In genomic region chr2:98484652-98485452, GRCh38 we compare ENCODE assay signal across 17 cellular contexts. TPM values are rescaled to one million over a fixed set of nuclear protein-coding genes. Genes with fewer than 3 reads are reported as not detected.
DNase-seq lines count a peak whose midpoint lies in the region; ATAC-seq and TF ChIP-seq lines count a peak whose summit lies in the region.
"Had no signal": no experiment of that assay in that cellular context is flagged by ENCODE, and none has a peak within 500 bp of the region (broad histone marks: within the 10 kb centered on the region; RNA-seq: fewer than 3 reads in every experiment).

No MANE protein-coding gene starts in this region.

- no peak for TF ChIP-seq CTCF in CD8-positive, alpha-beta T cell (IDR thresholded peaks at IDR 0.05)
- TF ChIP-seq CTCF in right atrium auricular region (IDR thresholded peaks at IDR 0.05): no peak

- no peaks in the 10 kb centered on the region for H3K9me3 ChIP-seq in CD8-positive, alpha-beta T cell (ENCODE audit: low read length)
- no peaks in the 10 kb centered on the region for H3K9me3 ChIP-seq in right atrium auricular region
- H3K9me3 ChIP-seq: BLaER1 treated with 17β-estradiol and CSF1 and Interleukin-3, amounts not matched to agents 10 nM and 100 nM; heart left ventricle; psoas muscle; thoracic aorta had no signal

- H3K27me3 Mint-ChIP-seq in CD8-positive, alpha-beta T cell (ENCODE audit: low read depth): no peaks in the 10 kb centered on the region
- no peaks in the 10 kb centered on the region for H3K27me3 Mint-ChIP-seq in activated T-cell treated with anti-CD3 and anti-CD28 coated beads, Interleukin-2, amount 50 U/mL, for 24 hours
- H3K27me3 Mint-ChIP-seq in naive thymus-derived CD8-positive, alpha-beta T cell: no peaks in the 10 kb centered on the region

- H3K4me3 Mint-ChIP-seq in CD8-positive, alpha-beta T cell: peak overlapping the region; percentile 40
- peak overlapping the region; percentile 46 for H3K4me3 Mint-ChIP-seq in activated T-cell treated with anti-CD3 and anti-CD28 coated beads, Interleukin-2, amount 50 U/mL, for 24 hours
- peak overlapping the region; percentile 40 to 82 (median 75) for H3K4me3 Mint-ChIP-seq in naive thymus-derived CD8-positive, alpha-beta T cell

- intact Hi-C loops in CD8-positive, alpha-beta T cell (cut with DNase I, micrococcal nuclease): loop anchor here (1.0 to 5.0 kb wide), 2 partner anchors 32 to 37 kb away; no protein-coding TSS in a partner anchor

- peaks cover 97% of the 10 kb centered on the region for H3K4me1 Mint-ChIP-seq in CD8-positive, alpha-beta T cell (ENCODE audit: low read depth)
- H3K4me1 Mint-ChIP-seq in activated T-cell treated with anti-CD3 and anti-CD28 coated beads, Interleukin-2, amount 50 U/mL, for 24 hours (ENCODE audit: low read depth): peaks cover 97% of the 10 kb centered on the region
- peaks cover 59 to 100% (median 98%) of the 10 kb centered on the region in 4 donors for H3K4me1 Mint-ChIP-seq in naive thymus-derived CD8-positive, alpha-beta T cell

- H3K4me3 ChIP-seq in CD8-positive, alpha-beta T cell (ENCODE audit: low read depth, low read length): no peak overlapping the region
- no peak overlapping the region for H3K4me3 ChIP-seq in Jurkat, Clone E6-1 (ENCODE audit: low read length)
- no peak overlapping the region for H3K4me3 ChIP-seq in right atrium auricular region
- H3K4me3 ChIP-seq: BLaER1 treated with 17β-estradiol and CSF1 and Interleukin-3, amounts not matched to agents 10 nM and 100 nM; heart left ventricle; psoas muscle; thoracic aorta had no signal

- CTCF ChIA-PET in CD8-positive, alpha-beta T cell (lab: Charles Lee): interaction anchor here (0.5 to 8.2 kb wide), 6 partner anchors 10 to 77 kb away, joined by 3 to 52 read pairs (median 4); no protein-coding TSS in a partner anchor

- H3K36me3 Mint-ChIP-seq in CD8-positive, alpha-beta T cell: peaks cover 1% of the 10 kb centered on the region
- H3K36me3 Mint-ChIP-seq in activated T-cell treated with anti-CD3 and anti-CD28 coated beads, Interleukin-2, amount 50 U/mL, for 24 hours (ENCODE audit: low read depth): peaks cover 1% of the 10 kb centered on the region
- no peaks in the 10 kb centered on the region for H3K36me3 Mint-ChIP-seq in naive thymus-derived CD8-positive, alpha-beta T cell

- POLR2A ChIA-PET in CD8-positive, alpha-beta T cell (lab: Charles Lee): interaction anchor here (1.1 to 1.3 kb wide), 4 partner anchors 10 to 38 kb away, joined by 3 to 4 read pairs (median 4); no protein-coding TSS in a partner anchor
- POLR2A ChIA-PET in naive thymus-derived CD8-positive, alpha-beta T cell (lab: Charles Lee): interaction anchor here (0.6 to 15.8 kb wide), 5 partner anchors 18 to 42 kb away, joined by 3 to 194 read pairs (median 3); no protein-coding TSS in a partner anchor

- no peak for DNase-seq in CD8-positive, alpha-beta T cell
- DNase-seq in Jurkat, Clone E6-1 (ENCODE audit: low read depth, low spot score): peak; percentile 70
- peak; percentile 37 for DNase-seq in activated T-cell treated with anti-CD3 and anti-CD28 coated beads, Interleukin-2, amount 50 U/mL, for 24 hours
- DNase-seq in naive thymus-derived CD8-positive, alpha-beta T cell: peak in 4 of 10 donors; percentile 21 to 55 (median 48)
- DNase-seq in NK-92 (lab: John Stamatoyannopoulos, UW; ENCODE audit: unreplicated experiment) (no peak), right atrium auricular region (ENCODE audit: low spot score) (no peak)
- DNase-seq: anterior cingulate cortex, cortex of kidney, heart left ventricle, kidney glomerular epithelial cell, NCI-H2029 treated with DMSO at 0.1 percent for 48 hours, psoas muscle, Right ventricle myocardium superior had no signal

- H3K27ac ChIP-seq in CD8-positive, alpha-beta T cell (ENCODE audit: low read depth, low read length): no peak overlapping the region
- no peak overlapping the region for H3K27ac ChIP-seq in right atrium auricular region
- H3K27ac ChIP-seq: BLaER1 treated with 17β-estradiol and CSF1 and Interleukin-3, amounts not matched to agents 10 nM and 100 nM; heart left ventricle; psoas muscle; thoracic aorta had no signal

- no peaks in the 10 kb centered on the region for H3K9me3 Mint-ChIP-seq in CD8-positive, alpha-beta T cell
- H3K9me3 Mint-ChIP-seq in activated T-cell treated with anti-CD3 and anti-CD28 coated beads, Interleukin-2, amount 50 U/mL, for 24 hours: no peaks in the 10 kb centered on the region
- H3K9me3 Mint-ChIP-seq in naive thymus-derived CD8-positive, alpha-beta T cell: no peaks in the 10 kb centered on the region

- H3K36me3 ChIP-seq in CD8-positive, alpha-beta T cell (ENCODE audit: insufficient read depth, low read length): no peaks in the 10 kb centered on the region
- no peaks in the 10 kb centered on the region for H3K36me3 ChIP-seq in right atrium auricular region
- H3K36me3 ChIP-seq: BLaER1 treated with 17β-estradiol and CSF1 and Interleukin-3, amounts not matched to agents 10 nM and 100 nM; heart left ventricle; thoracic aorta had no signal

- H3K27me3 ChIP-seq in CD8-positive, alpha-beta T cell (ENCODE audit: insufficient read depth, low read length): no peaks in the 10 kb centered on the region
- H3K27me3 ChIP-seq in right atrium auricular region: no peaks in the 10 kb centered on the region
- H3K27me3 ChIP-seq: BLaER1 treated with 17β-estradiol and CSF1 and Interleukin-3, amounts not matched to agents 10 nM and 100 nM; heart left ventricle had no signal

- H3K27ac Mint-ChIP-seq in CD8-positive, alpha-beta T cell: peak overlapping the region; percentile 90
- peak overlapping the region; percentile 27 for H3K27ac Mint-ChIP-seq in activated T-cell treated with anti-CD3 and anti-CD28 coated beads, Interleukin-2, amount 50 U/mL, for 24 hours
- peak overlapping the region; percentile 74 to 95 (median 89) for H3K27ac Mint-ChIP-seq in naive thymus-derived CD8-positive, alpha-beta T cell

- H3K4me1 ChIP-seq in CD8-positive, alpha-beta T cell (ENCODE audit: insufficient read depth, low read length): peaks cover 99% of the 10 kb centered on the region
- H3K4me1 ChIP-seq in right atrium auricular region: peaks cover 3 to 46% of the 10 kb centered on the region in 2 donors

- ATAC-seq in CD8-positive, alpha-beta T cell: peak; percentile 23
- ATAC-seq in naive thymus-derived CD8-positive, alpha-beta T cell: peak; percentile 48 to 58
- no peak for ATAC-seq in HG03442 (IDR thresholded peaks at IDR 0.05; ENCODE audit: unreplicated experiment)
- ATAC-seq: esophagus mucosa, heart left ventricle, psoas muscle had no signal

RNA-seq across cellular contexts. Expression of gene INPP4A, which starts 40.2 kb away (rescaled TPM):
- 10 to 100 TPM; 60.3 to 67.5 TPM for total RNA-seq in CD8-positive, alpha-beta T cell
- 41.7 TPM for polyA plus RNA-seq in Jurkat, Clone E6-1 (2012; ENCODE audit: insufficient read depth, insufficient read length)
- 100 to 1,000 TPM; 130 to 141 TPM for total RNA-seq in naive thymus-derived CD8-positive, alpha-beta T cell
- polyA plus RNA-seq in naive thymus-derived CD8-positive, alpha-beta T cell: 10 to 100 TPM; 37.7 to 64.3 (median 46.3) TPM
- total RNA-seq in right atrium auricular region: 10 to 100 TPM; 12.7 to 18.2 TPM

Comparison
In these comparisons a context has a peak if more than half of its experiments do, and no peak if none do; other contexts are left out.
1. DNase-seq: peak in Jurkat, Clone E6-1 (single experiment) and activated T-cell treated with anti-CD3 and anti-CD28 coated beads, Interleukin-2, amount 50 U/mL, for 24 hours (single experiment); none in CD8-positive, alpha-beta T cell (0 of 7), NK-92 (single experiment) and right atrium auricular region (single experiment).
2. H3K27ac Mint-ChIP-seq: peak in every context shown above with its lines; median percentile 90 in CD8-positive, alpha-beta T cell; 89 in naive thymus-derived CD8-positive, alpha-beta T cell; 27 in activated T-cell treated with anti-CD3 and anti-CD28 coated beads, Interleukin-2, amount 50 U/mL, for 24 hours.
3. Peak in every context shown above with its lines, with median percentiles within 50 percentile points of each other: H3K4me3 Mint-ChIP-seq.